Comparison of ENCODE assay signal across 12 cellular contexts in genomic region chr16:50489187-50489586, GRCh38.
"Had no signal": no experiment of that assay in that cellular context is flagged by ENCODE, and none has a peak within 500 bp of the region (broad histone marks: within the 10 kb centered on the region; RNA-seq: fewer than 3 reads in every experiment).

No MANE protein-coding gene starts in this region.

- H3K27ac Mint-ChIP-seq: naive thymus-derived CD4-positive, alpha-beta T cell; nephron progenitor cell had no signal

- H3K4me1 Mint-ChIP-seq: nephron progenitor cell had no signal

- DNase-seq: cortex of kidney; dorsolateral prefrontal cortex; effector CD8-positive, alpha-beta T cell; heart left ventricle; hippocampal formation; kidney glomerular epithelial cell; naive thymus-derived CD4-positive, alpha-beta T cell; nephron progenitor cell; posterior cingulate gyrus; stimulated activated CD4-positive, alpha-beta T cell treated with anti-CD3 and anti-CD28 coated beads, Interleukin-12 subunit alpha, Interleukin-12 subunit beta, amount 100 ng/mL, for 4 hours; stimulated activated naive CD4-positive, alpha-beta T cell treated with Interleukin-2 at 50 U/mL for 16 hours; trophoblast cell had no signal

- H3K4me3 Mint-ChIP-seq: naive thymus-derived CD4-positive, alpha-beta T cell; nephron progenitor cell had no signal
